Comparison of ENCODE assay signal across 24 cellular contexts in genomic region chr16:68463904-68464303, GRCh38.
"Had no signal": no experiment of that assay in that cellular context is flagged by ENCODE, and none has a peak within 500 bp of the region (broad histone marks: within the 10 kb centered on the region; RNA-seq: fewer than 3 reads in every experiment).

No MANE protein-coding gene starts in this region.

- H3K36me3 ChIP-seq: stomach, suprapubic skin, thoracic aorta, thyroid gland, tibial artery, tibial nerve, transverse colon, upper lobe of left lung, upper lobe of right lung, uterus, vagina had no signal

- H3K9me3 ChIP-seq: suprapubic skin, testis, thoracic aorta, thyroid gland, tibial artery, transverse colon, upper lobe of left lung, upper lobe of right lung, uterus, vagina had no signal

- H3K27ac ChIP-seq: stomach, suprapubic skin, testis, thoracic aorta, thyroid gland, tibial artery, tibial nerve, transverse colon, upper lobe of left lung, upper lobe of right lung, uterus, vagina had no signal

- H3K4me3 ChIP-seq: stomach, suprapubic skin, testis, thoracic aorta, thyroid gland, tibial artery, tibial nerve, transverse colon, upper lobe of left lung, upper lobe of right lung, uterus, vagina had no signal

- H3K27me3 ChIP-seq: stomach, testis, thyroid gland, tibial nerve, transverse colon, upper lobe of left lung, upper lobe of right lung, uterus, vagina had no signal

- H3K4me1 ChIP-seq: tibial artery, uterus, vagina had no signal

- DNase-seq: stimulated activated CD4-positive, alpha-beta T cell treated with anti-CD3 and anti-CD28 coated beads, Interleukin-2, amount 100 ng/mL, for 48 hours; stimulated activated CD4-positive, alpha-beta T cell treated with anti-CD3 and anti-CD28 coated beads, Interleukin-4, amount 100 ng/mL, for 1 hour; stimulated activated CD4-positive, alpha-beta T cell treated with anti-CD3 and anti-CD28 coated beads, Interleukin-4, amount 100 ng/mL, for 24 hours; stimulated activated CD4-positive, alpha-beta T cell treated with anti-CD3 and anti-CD28 coated beads, Interleukin-4, amount 100 ng/mL, for 4 hours; stimulated activated CD8-positive, alpha-beta memory T cell treated with anti-CD3 and anti-CD28 coated beads, Interleukin-4, amount 100 ng/mL, for 48 hours; stimulated activated naive B cell treated with anti-CD40 and anti-IgM and Interleukin-4, amounts not matched to agents 10 μg/mL and 1 μg/mL and 100 μg/mL, for 72 hours; stimulated activated naive CD4-positive, alpha-beta T cell; stimulated activated naive CD4-positive, alpha-beta T cell treated with Interleukin-2 at 50 U/mL for 16 hours; stimulated activated naive CD8-positive, alpha-beta T cell treated with anti-CD3 and anti-CD28 coated beads, Interleukin-15, amount 100 ng/mL, for 72 hours; stimulated activated naive CD8-positive, alpha-beta T cell treated with anti-CD3 and anti-CD28 coated beads, Interleukin-15, Interleukin-2, amounts not matched to agents 100 U/mL and 50 U/mL, for 24 hours; stomach; substantia nigra; testis; thyroid gland; tibial artery; transverse colon; trophoblast cell; upper lobe of left lung; upper lobe of right lung; uterus had no signal
